Comparison of ENCODE assay signal across 8 cellular contexts in genomic region chr6:159789377-159790148, GRCh38. TPM values are rescaled to one million over a fixed set of nuclear protein-coding genes. Genes with fewer than 3 reads are reported as not detected.
A peak's percentile ranks its signal among the peaks of the same experiment; 100 is the strongest.
DNase-seq lines count a peak whose midpoint lies in the region; ATAC-seq and TF ChIP-seq lines count a peak whose summit lies in the region.

Gene TCP1 (minus strand): TSS chr6:159789602. CDS start chr6:159789468, 134 bp downstream.

- H3K4me3 Mint-ChIP-seq in activated T-cell treated with anti-CD3 and anti-CD28 coated beads, Interleukin-2, amount 50 U/mL, for 24 hours: peak within 1 kb of the TSS; percentile 98

- peaks cover 96% of the 10 kb centered on the region for H3K36me3 Mint-ChIP-seq in activated T-cell treated with anti-CD3 and anti-CD28 coated beads, Interleukin-2, amount 50 U/mL, for 24 hours (ENCODE audit: low read depth)

- H3K4me3 ChIP-seq in epithelial cell of proximal tubule (ENCODE audit: low read depth, low read length): peak within 1 kb of the TSS; percentile 96

- peak; percentile 77 for ATAC-seq in GM21717 (IDR thresholded peaks at IDR 0.05; ENCODE audit: unreplicated experiment)

- no peaks in the 10 kb centered on the region for H3K9me3 Mint-ChIP-seq in activated T-cell treated with anti-CD3 and anti-CD28 coated beads, Interleukin-2, amount 50 U/mL, for 24 hours

- TF ChIP-seq CTCF in epithelial cell of proximal tubule (conservative IDR thresholded peaks at IDR 0.05; ENCODE audit: low read depth, low read length): no peak

- no peaks in the 10 kb centered on the region for H3K27me3 Mint-ChIP-seq in activated T-cell treated with anti-CD3 and anti-CD28 coated beads, Interleukin-2, amount 50 U/mL, for 24 hours

- H3K4me1 Mint-ChIP-seq in activated T-cell treated with anti-CD3 and anti-CD28 coated beads, Interleukin-2, amount 50 U/mL, for 24 hours (ENCODE audit: low read depth): peaks cover 64% of the 10 kb centered on the region

- H3K27ac Mint-ChIP-seq in activated T-cell treated with anti-CD3 and anti-CD28 coated beads, Interleukin-2, amount 50 U/mL, for 24 hours: peak within 1 kb of the TSS; percentile 100

- peak; percentile 93 for DNase-seq in DMS153 treated with DMSO at 0.1 percent for 48 hours (lab: John Stamatoyannopoulos, UW; ENCODE audit: unreplicated experiment)
- DNase-seq in KBM-7: peak; percentile 100
- DNase-seq in activated T-cell treated with anti-CD3 and anti-CD28 coated beads, Interleukin-2, amount 50 U/mL, for 24 hours: peak; percentile 97
- DNase-seq in epithelial cell of proximal tubule (ENCODE audit: low read depth): peak; percentile 97
- peak; percentile 100 for DNase-seq in mucosa of gallbladder (ENCODE audit: low spot score)
- peak; percentile 99 to 100 for DNase-seq in stimulated activated CD8-positive, alpha-beta memory T cell treated with anti-CD3 and anti-CD28 coated beads, Interleukin-4, amount 100 ng/mL, for 4 hours (ENCODE audit: low read depth in 2 of 2, low spot score in 1 of 2)

- in situ Hi-C loops in KBM-7 (cut with MboI; ENCODE audit: low pct_unique_long_range_greater_than_20kb, low sequenced_read_pairs): no loop called here

TF ChIP-seq in PFSK-1, 5 proteins besides CTCF, POLR2A, EP300 and RAD21:
- TF ChIP-seq TAF1 (IDR thresholded peaks at IDR 0.05; ENCODE audit: borderline replicate concordance, insufficient read depth, low read length) (peak; percentile 87; the same call in 1 of the 2 replicates), SIN3A (IDR thresholded peaks at IDR 0.05; ENCODE audit: borderline replicate concordance, insufficient read depth, low read length) (peak; percentile 87), POLR2AphosphoS5 (IDR thresholded peaks at IDR 0.05; ENCODE audit: low read depth, low read length) (peak; percentile 98), REST (IDR thresholded peaks at IDR 0.05; ENCODE audit: insufficient read depth in 1 of 2, low read depth in 2 of 2, low read length in 2 of 2) (peak; percentile 16 to 44; a peak in 1 of 4 replicates), FOXP2 (optimal IDR thresholded peaks at IDR 0.05; ENCODE audit: borderline replicate concordance, extremely low read depth, extremely low read length, insufficient read depth) (peak; percentile 87)

RNA-seq across cellular contexts. Expression of gene TCP1, which starts in this region (rescaled TPM):
- polyA plus RNA-seq in PFSK-1 (2012; ENCODE audit: insufficient read length, low read depth): 578 TPM
- total RNA-seq in epithelial cell of proximal tubule (237 and 390 TPM in 2 replicates), mucosa of gallbladder (131 TPM)

Comparison
In these comparisons a context has a peak if more than half of its experiments do, and no peak if none do; other contexts are left out.
1. Peak in every context shown above with its lines: DNase-seq, ATAC-seq and H3K4me3 ChIP-seq.